ENCODE assay signal across 17 cellular contexts in genomic region chr7:83550100-83550499, GRCh38.
DNase-seq lines count a peak whose midpoint lies in the region; FAIRE-seq and TF ChIP-seq lines count a peak whose summit lies in the region.
"Had no signal": no experiment of that assay in that cellular context is flagged by ENCODE, and none has a peak within 500 bp of the region (broad histone marks: within the 10 kb centered on the region; RNA-seq: fewer than 3 reads in every experiment).

No MANE protein-coding gene starts in this region.

- no peak for TF ChIP-seq EP300 in sigmoid colon (IDR thresholded peaks at IDR 0.05)

- POLR2A ChIA-PET in AG04449 (lab: Yijun Ruan, JAX) = no interaction called here

- intact Hi-C loops in spleen (cut with DNase I; ENCODE audit: low total_unique reads) (no loop called here), sigmoid colon (cut with DNase I) (no loop called here)

- no peak overlapping the region for H3K27ac ChIP-seq in spleen
- no peak overlapping the region for H3K27ac ChIP-seq in sigmoid colon
- H3K27ac ChIP-seq: body of pancreas, pancreas, upper lobe of left lung had no signal

- CTCF ChIA-PET in AG04449 (lab: Yijun Ruan, JAX) = no interaction called here

- TF ChIP-seq POLR2A in spleen (IDR thresholded peaks at IDR 0.05) = no peak
- TF ChIP-seq POLR2A in sigmoid colon (IDR thresholded peaks at IDR 0.05) = no peak

- H3K27me3 ChIP-seq in spleen (replicated peaks in 1 of 7) (no peaks in the 10 kb centered on the region), sigmoid colon (no peaks in the 10 kb centered on the region)
- H3K27me3 ChIP-seq: body of pancreas, pancreas, upper lobe of left lung had no signal

- FAIRE-seq in HTR-8/SVneo (lab: Jason Lieb, UNC) = no peak
- FAIRE-seq: pancreas had no signal

- DNase-seq in AG04449 (ENCODE audit: low read depth, low spot score) = peak; percentile 52
- DNase-seq in HTR-8/SVneo (ENCODE audit: insufficient read length, low spot score) = peak; percentile 12
- peak; percentile 45 for DNase-seq in astrocyte of the spinal cord (ENCODE audit: low read depth, low spot score)
- DNase-seq in hepatic stellate cell (ENCODE audit: low spot score) = peak; percentile 5
- DNase-seq in spleen = no peak
- DNase-seq in sigmoid colon = no peak
- DNase-seq in stimulated activated CD8-positive, alpha-beta memory T cell treated with anti-CD3 and anti-CD28 coated beads, Interleukin-4, amount 100 ng/mL, for 48 hours = no peak
- no peak for DNase-seq in NCI-H1417 (lab: John Stamatoyannopoulos, UW)
- DNase-seq: activated CD8-positive, alpha-beta memory T cell treated with anti-CD3 and anti-CD28 coated beads, Interleukin-2, amount 50 U/mL, for 4 hours; body of pancreas; H9; left ventricle myocardium superior; NCI-H446; pancreas; SHP77; stimulated activated naive CD4-positive, alpha-beta T cell; upper lobe of left lung had no signal

- H3K4me1 ChIP-seq in spleen (no peaks in the 10 kb centered on the region), sigmoid colon (no peaks in the 10 kb centered on the region)
- H3K4me1 ChIP-seq: upper lobe of left lung had no signal

- 89 to 95% (median 95%) methylated on average over 4 of the region's 4 CpGs for WGBS in spleen, 5 donors
- WGBS in sigmoid colon, 2 donors = 95 to 96% methylated on average over 4 of the region's 4 CpGs

- in situ Hi-C loops in astrocyte of the spinal cord (cut with HindIII; ENCODE audit: low sequenced_read_pairs) = no loop called here

- TF ChIP-seq CTCF in AG04449 (IDR thresholded peaks at IDR 0.05; ENCODE audit: insufficient read depth, low read length, missing control alignments) (no peak), astrocyte of the spinal cord (IDR thresholded peaks at IDR 0.05; ENCODE audit: low read depth, low read length) (no peak), spleen (IDR thresholded peaks at IDR 0.05 in 8 of 11, conservative IDR thresholded peaks at IDR 0.05 in 3 of 11) (no peak), sigmoid colon (IDR thresholded peaks at IDR 0.05) (no peak)

- H3K36me3 ChIP-seq in spleen (no peaks in the 10 kb centered on the region), sigmoid colon (no peaks in the 10 kb centered on the region)
- H3K36me3 ChIP-seq: pancreas, upper lobe of left lung had no signal

- peaks cover 0 to 19% (median 7%) of the 10 kb centered on the region in 8 donors for H3K9me3 ChIP-seq in spleen
- H3K9me3 ChIP-seq in sigmoid colon = no peaks in the 10 kb centered on the region
- H3K9me3 ChIP-seq: body of pancreas, pancreas, upper lobe of left lung had no signal

- no peak overlapping the region for H3K4me3 ChIP-seq in AG04449 (ENCODE audit: low read depth, low read length)
- H3K4me3 ChIP-seq in astrocyte of the spinal cord (ENCODE audit: low read depth, low read length) = no peak overlapping the region
- H3K4me3 ChIP-seq in spleen = no peak overlapping the region
- H3K4me3 ChIP-seq in sigmoid colon = no peak overlapping the region
- H3K4me3 ChIP-seq: body of pancreas, pancreas, upper lobe of left lung had no signal

Comparison
In these comparisons a context has a peak if more than half of its experiments do, and no peak if none do; other contexts are left out.
1. DNase-seq: peak in AG04449 (single experiment), HTR-8/SVneo (single experiment), astrocyte of the spinal cord (single experiment) and hepatic stellate cell (single experiment); none in spleen (single experiment), sigmoid colon (single experiment), stimulated activated CD8-positive, alpha-beta memory T cell treated with anti-CD3 and anti-CD28 coated beads, Interleukin-4, amount 100 ng/mL, for 48 hours (single experiment) and NCI-H1417 (0 of 3).